8 cellular contexts compared by ENCODE assay signal in genomic region chr9:137611623-137612609, GRCh38. TPM values are rescaled to one million over a fixed set of nuclear protein-coding genes. Genes with fewer than 3 reads are reported as not detected.
DNase-seq lines count a peak whose midpoint lies in the region; ATAC-seq and TF ChIP-seq lines count a peak whose summit lies in the region.

No MANE protein-coding gene starts in this region.

- peaks cover 73% of the 10 kb centered on the region for H3K79me2 ChIP-seq in hepatocyte

- no peaks in the 10 kb centered on the region for H3K9me3 Mint-ChIP-seq in stimulated activated naive B cell treated with anti-CD40 and anti-IgM and Interleukin-4, amounts not matched to agents 10 μg/mL and 1 μg/mL and 100 μg/mL, for 72 hours

- H3K9me3 ChIP-seq in hepatocyte (ENCODE audit: low read depth): no peaks in the 10 kb centered on the region

- no peaks in the 10 kb centered on the region for H3K9me2 ChIP-seq in hepatocyte (replicated peaks; ENCODE audit: insufficient read depth)

- no peaks in the 10 kb centered on the region for H3K36me3 ChIP-seq in hepatocyte (replicated peaks; ENCODE audit: insufficient read depth, low read depth)

- WGBS in hepatocyte (ENCODE audit: low lambda C conversion rate, missing lambda C conversion rate): 49% methylated on average over 21 of the region's 21 CpGs

- peak; percentile 54 to 59 for ATAC-seq in stimulated activated naive B cell treated with anti-CD40 and anti-IgM and Interleukin-4, amounts not matched to agents 10 μg/mL and 1 μg/mL and 100 μg/mL, for 72 hours (replicated peaks)
- ATAC-seq in HG02678 (IDR thresholded peaks at IDR 0.05; ENCODE audit: unreplicated experiment) (no peak), HG03025 (IDR thresholded peaks at IDR 0.05; ENCODE audit: low FRiP score, unreplicated experiment) (no peak)

- H3K4me1 Mint-ChIP-seq in stimulated activated naive B cell treated with anti-CD40 and anti-IgM and Interleukin-4, amounts not matched to agents 10 μg/mL and 1 μg/mL and 100 μg/mL, for 72 hours: peaks cover 24 to 39% of the 10 kb centered on the region in 2 donors

- peak overlapping the region; percentile 100 for H3K27ac ChIP-seq in hepatocyte

- H3K4me3 Mint-ChIP-seq in stimulated activated naive B cell treated with anti-CD40 and anti-IgM and Interleukin-4, amounts not matched to agents 10 μg/mL and 1 μg/mL and 100 μg/mL, for 72 hours: no peak overlapping the region

- H3K4me2 ChIP-seq in hepatocyte: peak overlapping the region; percentile 69

- peaks cover 9 to 22% of the 10 kb centered on the region in 2 donors for H3K36me3 Mint-ChIP-seq in stimulated activated naive B cell treated with anti-CD40 and anti-IgM and Interleukin-4, amounts not matched to agents 10 μg/mL and 1 μg/mL and 100 μg/mL, for 72 hours

- H2AFZ ChIP-seq in hepatocyte: no peak overlapping the region

- DNase-seq in Daoy (ENCODE audit: low read depth): peak; percentile 94
- peak; percentile 53 for DNase-seq in NCI-H146 treated with DMSO at 0.1 percent for 48 hours (lab: John Stamatoyannopoulos, UW; ENCODE audit: unreplicated experiment)
- DNase-seq in activated naive CD4-positive, alpha-beta T cell treated with anti-CD3 and anti-CD28 coated beads, Interleukin-2, amount 50 U/mL, for 16 hours: peak; percentile 47
- peak; percentile 91 for DNase-seq in hepatocyte (ENCODE audit: low spot score)
- DNase-seq in stimulated activated naive B cell treated with anti-CD40 and anti-IgM and Interleukin-4, amounts not matched to agents 10 μg/mL and 1 μg/mL and 100 μg/mL, for 72 hours: no peak
- DNase-seq in NCI-H1105 (lab: John Stamatoyannopoulos, UW): no peak

- no peak overlapping the region for H3K4me3 ChIP-seq in hepatocyte

- peaks cover 38% of the 10 kb centered on the region for H3K4me1 ChIP-seq in hepatocyte (ENCODE audit: insufficient read depth)

- no peaks in the 10 kb centered on the region for H3K27me3 ChIP-seq in hepatocyte

- H4K20me1 ChIP-seq in hepatocyte (ENCODE audit: insufficient read depth, poor library complexity, severe bottlenecking): peaks cover 10% of the 10 kb centered on the region

- no peaks in the 10 kb centered on the region for H3K27me3 Mint-ChIP-seq in stimulated activated naive B cell treated with anti-CD40 and anti-IgM and Interleukin-4, amounts not matched to agents 10 μg/mL and 1 μg/mL and 100 μg/mL, for 72 hours

- peak overlapping the region; percentile 87 for H3K27ac Mint-ChIP-seq in stimulated activated naive B cell treated with anti-CD40 and anti-IgM and Interleukin-4, amounts not matched to agents 10 μg/mL and 1 μg/mL and 100 μg/mL, for 72 hours

- no peak for TF ChIP-seq CTCF in hepatocyte (IDR thresholded peaks at IDR 0.05; ENCODE audit: poor library complexity)

RNA-seq across cellular contexts. Expression of gene ARRDC1, which starts 6.4 kb away (rescaled TPM):
- 11.5 and 11.6 TPM in 2 replicates for total RNA-seq in Daoy (2014; rRNA removed; shearing (Covaris generic))
- 62.7 and 86.0 TPM in 2 replicates for total RNA-seq in hepatocyte
- 102 and 109 TPM in 2 replicates for polyA plus RNA-seq in hepatocyte

RNA-seq across cellular contexts. Expression of gene EHMT1, which starts 6.9 kb away (rescaled TPM):
- 36.8 and 51.9 TPM in 2 replicates for total RNA-seq in Daoy (2014; rRNA removed; shearing (Covaris generic))
- total RNA-seq in hepatocyte: 40.6 and 46.0 TPM in 2 replicates
- 47.0 and 47.7 TPM in 2 replicates for polyA plus RNA-seq in hepatocyte

RNA-seq across cellular contexts. Expression of gene ZMYND19, which starts 21.6 kb away (rescaled TPM):
- total RNA-seq in Daoy (2014; rRNA removed; shearing (Covaris generic)): 55.7 and 64.5 TPM in 2 replicates
- total RNA-seq in hepatocyte: 20.4 and 24.3 TPM in 2 replicates
- 46.9 and 50.3 TPM in 2 replicates for polyA plus RNA-seq in hepatocyte

RNA-seq across cellular contexts. Expression of gene DPH7, which starts 33.2 kb away (rescaled TPM):
- total RNA-seq in Daoy (2014; rRNA removed; shearing (Covaris generic)): 56.5 and 61.9 TPM in 2 replicates
- 26.8 and 28.3 TPM in 2 replicates for total RNA-seq in hepatocyte
- polyA plus RNA-seq in hepatocyte: 36.9 and 45.5 TPM in 2 replicates

Comparison
In these comparisons a context has a peak if more than half of its experiments do, and no peak if none do; other contexts are left out.
1. DNase-seq: peak in Daoy (single experiment), NCI-H146 treated with DMSO at 0.1 percent for 48 hours (single experiment), activated naive CD4-positive, alpha-beta T cell treated with anti-CD3 and anti-CD28 coated beads, Interleukin-2, amount 50 U/mL, for 16 hours (single experiment) and hepatocyte (single experiment); none in stimulated activated naive B cell treated with anti-CD40 and anti-IgM and Interleukin-4, amounts not matched to agents 10 μg/mL and 1 μg/mL and 100 μg/mL, for 72 hours (single experiment) and NCI-H1105 (single experiment).
2. ATAC-seq: peak in stimulated activated naive B cell treated with anti-CD40 and anti-IgM and Interleukin-4, amounts not matched to agents 10 μg/mL and 1 μg/mL and 100 μg/mL, for 72 hours (2 of 2); none in HG02678 (single experiment) and HG03025 (single experiment).